Comparison of ENCODE assay signal across 8 cellular contexts in genomic region chr1:169326644-169327316, GRCh38. TPM values are rescaled to one million over a fixed set of nuclear protein-coding genes. Genes with fewer than 3 reads are reported as not detected.
DNase-seq lines count a peak whose midpoint lies in the region; ATAC-seq and TF ChIP-seq lines count a peak whose summit lies in the region.

No MANE protein-coding gene starts in this region.

- TF ChIP-seq EP300 in gastroesophageal sphincter (IDR thresholded peaks at IDR 0.05), result no peak

- in situ Hi-C loops in G401 (cut with HindIII; ENCODE audit: low sequenced_read_pairs), result no loop called here

- TF ChIP-seq CTCF in gastroesophageal sphincter (IDR thresholded peaks at IDR 0.05), result no peak

- H3K27ac ChIP-seq in gastroesophageal sphincter, result no peak overlapping the region

- no peak overlapping the region for H3K4me3 ChIP-seq in gastroesophageal sphincter

- H3K9me3 ChIP-seq in gastroesophageal sphincter, result no peaks in the 10 kb centered on the region

- intact Hi-C loops in posterior vena cava (cut with DNase I), result no loop called here

- peaks cover 0 to 9% of the 10 kb centered on the region in 2 donors for H3K36me3 ChIP-seq in gastroesophageal sphincter

- no peak for TF ChIP-seq POLR2A in gastroesophageal sphincter (IDR thresholded peaks at IDR 0.05)

- no peaks in the 10 kb centered on the region for H3K4me1 ChIP-seq in gastroesophageal sphincter

- no peaks in the 10 kb centered on the region for H3K27me3 ChIP-seq in gastroesophageal sphincter

- DNase-seq in NOMO-1 treated with DMSO at 0.1 percent for 48 hours (lab: John Stamatoyannopoulos, UW; ENCODE audit: unreplicated experiment) (peak; percentile 30), iris pigment epithelial cell (ENCODE audit: low read depth) (peak; percentile 76), posterior vena cava (ENCODE audit: low spot score) (no peak), G401 (ENCODE audit: low spot score) (no peak)
- no peak for DNase-seq in effector CD4-positive, alpha-beta T cell

- ATAC-seq in GM18867 (IDR thresholded peaks at IDR 0.05; ENCODE audit: unreplicated experiment), result peak; percentile 96
- ATAC-seq in HG02588 (IDR thresholded peaks at IDR 0.05; ENCODE audit: unreplicated experiment), result peak; percentile 92
- no peak for ATAC-seq in gastroesophageal sphincter

RNA-seq across cellular contexts. Expression of gene NME7, which starts 40.8 kb away (rescaled TPM):
- total RNA-seq in posterior vena cava, result 10 to 100 TPM; 13.6 to 14.2 TPM
- 10 to 100 TPM; 10.6 to 24.7 (median 14.5) TPM for total RNA-seq in gastroesophageal sphincter
- total RNA-seq in G401 (2014; rRNA removed; shearing (Covaris generic)), result 11.9 and 15.4 TPM in 2 replicates

RNA-seq across cellular contexts. Expression of gene BLZF1, which starts 41.2 kb away (rescaled TPM):
- total RNA-seq in posterior vena cava, result 10 to 100 TPM; 27.5 to 28.5 TPM
- 10 to 100 TPM; 36.5 to 46.9 (median 37.3) TPM for total RNA-seq in gastroesophageal sphincter
- total RNA-seq in G401 (2014; rRNA removed; shearing (Covaris generic)), result 15.7 and 20.4 TPM in 2 replicates

Comparison
In these comparisons a context has a peak if more than half of its experiments do, and no peak if none do; other contexts are left out.
1. DNase-seq: peak in NOMO-1 treated with DMSO at 0.1 percent for 48 hours (single experiment) and iris pigment epithelial cell (single experiment); none in posterior vena cava (single experiment), effector CD4-positive, alpha-beta T cell (single experiment) and G401 (single experiment).